In genomic region chr10:111039522-111039921, GRCh38 we compare ENCODE assay signal across 9 cellular contexts. TPM values are rescaled to one million over a fixed set of nuclear protein-coding genes. Genes with fewer than 3 reads are reported as not detected.
"Had no signal": no experiment of that assay in that cellular context is flagged by ENCODE, and none has a peak within 500 bp of the region (broad histone marks: within the 10 kb centered on the region; RNA-seq: fewer than 3 reads in every experiment).

No MANE protein-coding gene starts in this region.

- H3K4me1 ChIP-seq: HAP-1 had no signal

- DNase-seq: GM23248, GOT3, H7, HFFc6, KG1 had no signal

- H3K9me3 ChIP-seq: HAP-1 had no signal

- H3K27ac ChIP-seq: GM23248 had no signal

- H3K9ac ChIP-seq: GM23248 had no signal

- H2AFZ ChIP-seq: GM23248 had no signal

- FAIRE-seq: HTR-8/SVneo had no signal

- H3K4me3 ChIP-seq: GM23248, HAP-1 had no signal

- H3K36me3 ChIP-seq: HAP-1 had no signal

RNA-seq across cellular contexts. Expression of gene ADRA2A, which starts 37.3 kb away (rescaled TPM):
- total RNA-seq: H4, HFFc6 had no signal
- polyA plus RNA-seq: IgD-negative memory B cell had no signal
